Comparison of ENCODE assay signal across 33 cellular contexts in genomic region chr3:13746385-13746784, GRCh38.
"Had no signal": no experiment of that assay in that cellular context is flagged by ENCODE, and none has a peak within 500 bp of the region (broad histone marks: within the 10 kb centered on the region; RNA-seq: fewer than 3 reads in every experiment).

No MANE protein-coding gene starts in this region.

- H3K36me3 ChIP-seq: ascending aorta, brain microvascular endothelial cell, esophagus muscularis mucosa, gastrocnemius medialis, heart left ventricle, WERI-Rb-1 had no signal

- H3K9me3 Mint-ChIP-seq: activated T-helper 1 cell treated with anti-CD3 and anti-CD28 coated beads, Interleukin-12 subunit alpha, Interleukin-12 subunit beta, Interleukin-2, Interleukin-4 antibody, amounts not matched to agents 30 ng/mL and 10 ng/mL and 1 ng/mL, durations not matched to agents 14 hours and 24 hours and 36 hours; activated T-helper 2 cell treated with anti-CD3 and anti-CD28 coated beads, Interferon-gamma antibody, Interleukin-2, Interleukin-4, amounts not matched to agents 10 μg/mL and 5 μg/mL and 100 μg/mL, durations not matched to agents 14 hours and 24 hours and 36 hours; T-helper 2 cell treated with Interferon-gamma antibody and Interleukin-4, amounts not matched to agents 5 μg/mL and 100 μg/mL, for 36 hours had no signal

- H3K27ac ChIP-seq: ascending aorta, brain microvascular endothelial cell, esophagus muscularis mucosa, foreskin keratinocyte, gastrocnemius medialis, heart left ventricle, WERI-Rb-1 had no signal

- ATAC-seq: activated CD4-positive, alpha-beta T cell treated with anti-CD3 and anti-CD28 coated beads for 36 hours; activated CD8-positive, alpha-beta memory T cell treated with anti-CD3 and anti-CD28 coated beads, Interleukin-2, amount 10 ng/mL, durations not matched to agents 7 days and 5 days; activated CD8-positive, alpha-beta T cell treated with anti-CD3 and anti-CD28 coated beads, Interleukin-2, amount 10 ng/mL, durations not matched to agents 7 days and 5 days; activated naive CD8-positive, alpha-beta T cell treated with anti-CD3 and anti-CD28 coated beads, Interleukin-2, amount 50 U/mL, for 24 hours; effector memory CD8-positive, alpha-beta T cell; foreskin keratinocyte; gastrocnemius medialis; heart left ventricle; T-helper 17 cell had no signal

- H3K4me3 ChIP-seq: ascending aorta, esophagus muscularis mucosa, gastrocnemius medialis, heart left ventricle had no signal

- H3K4me1 ChIP-seq: ascending aorta, esophagus muscularis mucosa, foreskin keratinocyte, gastrocnemius medialis, heart left ventricle had no signal

- H3K4me3 Mint-ChIP-seq: activated B cell treated with CpG ODN at 0.5 μM for 24 hours; activated CD4-positive, alpha-beta memory T cell treated with anti-CD3 and anti-CD28 coated beads for 36 hours; activated CD4-positive, alpha-beta T cell treated with anti-CD3 and anti-CD28 coated beads for 36 hours; activated CD4-positive, alpha-beta T cell treated with anti-CD3 and anti-CD28 coated beads, Interleukin-2, amount 10 ng/mL, durations not matched to agents 24 days and 14 days; activated CD8-positive, alpha-beta memory T cell treated with anti-CD3 and anti-CD28 coated beads, Interleukin-2, amount 10 ng/mL, durations not matched to agents 7 days and 5 days; activated CD8-positive, alpha-beta T cell treated with anti-CD3 and anti-CD28 coated beads, Interleukin-2, amount 10 ng/mL, durations not matched to agents 7 days and 5 days; activated naive CD4-positive, alpha-beta T cell treated with anti-CD3 and anti-CD28 coated beads for 36 hours; activated naive CD4-positive, alpha-beta T cell treated with anti-CD3 and anti-CD28 coated beads, Interleukin-2, amount 50 U/mL, for 24 hours; activated naive CD8-positive, alpha-beta T cell treated with anti-CD3 and anti-CD28 coated beads for 36 hours; activated naive CD8-positive, alpha-beta T cell treated with anti-CD3 and anti-CD28 coated beads, Interleukin-2, amount 50 U/mL, for 24 hours; activated T-helper 1 cell treated with anti-CD3 and anti-CD28 coated beads, Interleukin-12 subunit alpha, Interleukin-12 subunit beta, Interleukin-2, Interleukin-4 antibody, amounts not matched to agents 30 ng/mL and 10 ng/mL and 1 ng/mL, durations not matched to agents 14 hours and 24 hours and 36 hours; central memory CD8-positive, alpha-beta T cell; effector memory CD8-positive, alpha-beta T cell; T-helper 17 cell; T-helper 2 cell treated with Interferon-gamma antibody and Interleukin-4, amounts not matched to agents 5 μg/mL and 100 μg/mL, for 36 hours had no signal

- H3K36me3 Mint-ChIP-seq: activated CD4-positive, alpha-beta memory T cell treated with anti-CD3 and anti-CD28 coated beads for 36 hours; activated CD8-positive, alpha-beta memory T cell treated with anti-CD3 and anti-CD28 coated beads, Interleukin-2, amount 10 ng/mL, durations not matched to agents 7 days and 5 days had no signal

- DNase-seq: activated B cell treated with CpG ODN at 0.5 μM for 24 hours; activated CD4-positive, alpha-beta memory T cell treated with anti-CD3 and anti-CD28 coated beads for 36 hours; activated CD4-positive, alpha-beta T cell treated with anti-CD3 and anti-CD28 coated beads for 36 hours; activated CD4-positive, alpha-beta T cell treated with anti-CD3 and anti-CD28 coated beads, Interleukin-2, amount 10 ng/mL, durations not matched to agents 24 days and 14 days; activated CD4-positive, CD25-positive, alpha-beta regulatory T cell treated with anti-CD3 and anti-CD28 coated beads, Interleukin-2, amount 50 U/mL, for 72 hours; activated CD8-positive, alpha-beta memory T cell treated with anti-CD3 and anti-CD28 coated beads, Interleukin-2, amount 10 ng/mL, durations not matched to agents 7 days and 5 days; activated CD8-positive, alpha-beta memory T cell treated with anti-CD3 and anti-CD28 coated beads, Interleukin-2, amount 50 U/mL, for 4 hours; activated CD8-positive, alpha-beta T cell treated with anti-CD3 and anti-CD28 coated beads, Interleukin-2, amount 10 ng/mL, durations not matched to agents 7 days and 5 days; activated effector memory CD4-positive, alpha-beta T cell treated with anti-CD3 and anti-CD28 coated beads, Interleukin-2, amount 50 U/mL, for 16 hours; activated naive CD4-positive, alpha-beta T cell treated with anti-CD3 and anti-CD28 coated beads for 36 hours; activated naive CD8-positive, alpha-beta T cell treated with anti-CD3 and anti-CD28 coated beads for 36 hours; activated naive CD8-positive, alpha-beta T cell treated with anti-CD3 and anti-CD28 coated beads, Interleukin-2, amount 50 U/mL, for 24 hours; activated T-cell treated with anti-CD3 and anti-CD28 coated beads, Interleukin-2, amount 50 U/mL, for 1 hour; activated T-cell treated with anti-CD3 and anti-CD28 coated beads, Interleukin-2, amount 50 U/mL, for 48 hours; brain microvascular endothelial cell; cortex of kidney; effector CD4-positive, alpha-beta T cell; effector memory CD8-positive, alpha-beta T cell; erythroblast; foreskin keratinocyte; gastrocnemius medialis; glutamatergic neuron; heart left ventricle; T-helper 17 cell; T1000; WERI-Rb-1 had no signal

- H3K27ac Mint-ChIP-seq: activated B cell treated with CpG ODN at 0.5 μM for 24 hours; activated CD4-positive, alpha-beta memory T cell treated with anti-CD3 and anti-CD28 coated beads for 36 hours; activated CD4-positive, alpha-beta T cell treated with anti-CD3 and anti-CD28 coated beads for 36 hours; activated CD4-positive, alpha-beta T cell treated with anti-CD3 and anti-CD28 coated beads, Interleukin-2, amount 10 ng/mL, durations not matched to agents 24 days and 14 days; activated CD8-positive, alpha-beta memory T cell treated with anti-CD3 and anti-CD28 coated beads, Interleukin-2, amount 10 ng/mL, durations not matched to agents 7 days and 5 days; activated CD8-positive, alpha-beta T cell treated with anti-CD3 and anti-CD28 coated beads, Interleukin-2, amount 10 ng/mL, durations not matched to agents 7 days and 5 days; activated naive CD4-positive, alpha-beta T cell treated with anti-CD3 and anti-CD28 coated beads for 36 hours; activated naive CD4-positive, alpha-beta T cell treated with anti-CD3 and anti-CD28 coated beads, Interleukin-2, amount 50 U/mL, for 24 hours; activated naive CD8-positive, alpha-beta T cell treated with anti-CD3 and anti-CD28 coated beads for 36 hours; activated naive CD8-positive, alpha-beta T cell treated with anti-CD3 and anti-CD28 coated beads, Interleukin-2, amount 50 U/mL, for 24 hours; activated T-helper 1 cell treated with anti-CD3 and anti-CD28 coated beads, Interleukin-12 subunit alpha, Interleukin-12 subunit beta, Interleukin-2, Interleukin-4 antibody, amounts not matched to agents 30 ng/mL and 10 ng/mL and 1 ng/mL, durations not matched to agents 14 hours and 24 hours and 36 hours; activated T-helper 2 cell treated with anti-CD3 and anti-CD28 coated beads, Interferon-gamma antibody, Interleukin-2, Interleukin-4, amounts not matched to agents 10 μg/mL and 5 μg/mL and 100 μg/mL, durations not matched to agents 14 hours and 24 hours and 36 hours; effector memory CD8-positive, alpha-beta T cell; T-helper 17 cell; T-helper 2 cell treated with Interferon-gamma antibody and Interleukin-4, amounts not matched to agents 5 μg/mL and 100 μg/mL, for 36 hours had no signal

- H3K9me3 ChIP-seq: gastrocnemius medialis had no signal

- H3K27me3 ChIP-seq: ascending aorta, brain microvascular endothelial cell had no signal

- H3K4me1 Mint-ChIP-seq: activated B cell treated with CpG ODN at 0.5 μM for 24 hours; activated CD4-positive, alpha-beta T cell treated with anti-CD3 and anti-CD28 coated beads for 36 hours; activated CD4-positive, alpha-beta T cell treated with anti-CD3 and anti-CD28 coated beads, Interleukin-2, amount 10 ng/mL, durations not matched to agents 24 days and 14 days; activated CD8-positive, alpha-beta memory T cell treated with anti-CD3 and anti-CD28 coated beads, Interleukin-2, amount 10 ng/mL, durations not matched to agents 7 days and 5 days; activated naive CD4-positive, alpha-beta T cell treated with anti-CD3 and anti-CD28 coated beads, Interleukin-2, amount 50 U/mL, for 24 hours; activated naive CD8-positive, alpha-beta T cell treated with anti-CD3 and anti-CD28 coated beads for 36 hours; activated naive CD8-positive, alpha-beta T cell treated with anti-CD3 and anti-CD28 coated beads, Interleukin-2, amount 50 U/mL, for 24 hours; central memory CD8-positive, alpha-beta T cell had no signal
